ENCODE assay signal across 10 cellular contexts in genomic region chr14:22532345-22533056, GRCh38. TPM values are rescaled to one million over a fixed set of nuclear protein-coding genes. Genes with fewer than 3 reads are reported as not detected.
A peak's percentile ranks its signal among the peaks of the same experiment; 100 is the strongest.
DNase-seq lines count a peak whose midpoint lies in the region; ATAC-seq and TF ChIP-seq lines count a peak whose summit lies in the region.
"Had no signal": no experiment of that assay in that cellular context is flagged by ENCODE, and none has a peak within 500 bp of the region (broad histone marks: within the 10 kb centered on the region; RNA-seq: fewer than 3 reads in every experiment).

No MANE protein-coding gene starts in this region.

- H3K27ac ChIP-seq in cardiac muscle cell (no peak overlapping the region), right atrium auricular region (peak overlapping the region in 1 of 2 donors; percentile 2), SJCRH30 (peak overlapping the region; percentile 48), fibroblast of lung (ENCODE audit: insufficient read depth, low read length) (no peak overlapping the region), vagina (peak overlapping the region; percentile 13), gastrocnemius medialis (no peak overlapping the region)

- H3K4me2 ChIP-seq in fibroblast of lung (ENCODE audit: extremely low read depth, insufficient read depth, low read length), result peak overlapping the region; percentile 19

- H3K79me2 ChIP-seq in fibroblast of lung (ENCODE audit: control insufficient read depth, insufficient read depth, low read length), result no peaks in the 10 kb centered on the region

- ATAC-seq in GM18907 (IDR thresholded peaks at IDR 0.05; ENCODE audit: unreplicated experiment) (no peak), gastrocnemius medialis (no peak)

- H3K4me1 ChIP-seq in cardiac muscle cell (ENCODE audit: low read depth), result peaks cover 9% of the 10 kb centered on the region
- peaks cover 0 to 26% of the 10 kb centered on the region in 2 donors for H3K4me1 ChIP-seq in right atrium auricular region
- peaks cover 37% of the 10 kb centered on the region for H3K4me1 ChIP-seq in SJCRH30
- peaks cover 9% of the 10 kb centered on the region for H3K4me1 ChIP-seq in fibroblast of lung (ENCODE audit: control insufficient read depth, extremely low read depth, insufficient read depth, low read length)
- peaks cover 10% of the 10 kb centered on the region for H3K4me1 ChIP-seq in vagina
- H3K4me1 ChIP-seq in gastrocnemius medialis, result peaks cover 0 to 4% of the 10 kb centered on the region in 2 donors

- intact Hi-C loops in vagina (cut with DNase I) (no loop called here), gastrocnemius medialis (cut with DNase I; ENCODE audit: low total_unique reads) (no loop called here), head of caudate nucleus (cut with DNase I) (no loop called here)

- TF ChIP-seq POLR2A in vagina (IDR thresholded peaks at IDR 0.05) (no peak), gastrocnemius medialis (IDR thresholded peaks at IDR 0.05) (no peak)

- H3K9ac ChIP-seq in fibroblast of lung (ENCODE audit: insufficient read depth, low read length), result no peak overlapping the region

- in situ Hi-C loops in gastrocnemius medialis (cut with MboI; ENCODE audit: low sequenced_read_pairs in 4 of 4), result no loop called here

- DNase-seq in cardiac muscle cell (ENCODE audit: low read depth in 1 of 2, low spot score in 1 of 2), result peak; percentile 20 to 71
- no peak for DNase-seq in right atrium auricular region (ENCODE audit: low spot score)
- DNase-seq in SJCRH30, result peak; percentile 32 to 62
- DNase-seq in fibroblast of lung (ENCODE audit: low read depth in 2 of 2), result peak; percentile 28 to 84
- no peak for DNase-seq in vagina (ENCODE audit: extremely low spot score in 2 of 2)
- no peak for DNase-seq in gastrocnemius medialis
- DNase-seq in head of caudate nucleus, result no peak
- DNase-seq: COR-L47, NCI-H446 had no signal

- H3K27me3 ChIP-seq in cardiac muscle cell, result no peaks in the 10 kb centered on the region
- H3K27me3 ChIP-seq in right atrium auricular region, result no peaks in the 10 kb centered on the region
- H3K27me3 ChIP-seq in SJCRH30, result no peaks in the 10 kb centered on the region
- no peaks in the 10 kb centered on the region for H3K27me3 ChIP-seq in fibroblast of lung (ENCODE audit: control insufficient read depth, insufficient read depth, low read length)
- no peaks in the 10 kb centered on the region for H3K27me3 ChIP-seq in vagina
- H3K27me3 ChIP-seq in gastrocnemius medialis, result no peaks in the 10 kb centered on the region

- H3K9me3 ChIP-seq in cardiac muscle cell (ENCODE audit: low read depth) (no peaks in the 10 kb centered on the region), right atrium auricular region (no peaks in the 10 kb centered on the region), SJCRH30 (replicated peaks) (no peaks in the 10 kb centered on the region), fibroblast of lung (ENCODE audit: control insufficient read depth, insufficient read depth, low read depth, low read length) (no peaks in the 10 kb centered on the region), vagina (no peaks in the 10 kb centered on the region), gastrocnemius medialis (no peaks in the 10 kb centered on the region)

- H2AFZ ChIP-seq in fibroblast of lung (ENCODE audit: low read length), result peak overlapping the region; percentile 17

- TF ChIP-seq CTCF in cardiac muscle cell (IDR thresholded peaks at IDR 0.05; ENCODE audit: low read depth, low read length) (no peak), right atrium auricular region (IDR thresholded peaks at IDR 0.05) (no peak), fibroblast of lung (conservative IDR thresholded peaks at IDR 0.05 in 1 of 2, IDR thresholded peaks at IDR 0.05 in 1 of 2; ENCODE audit: low read depth in 1 of 2, low read length in 2 of 2) (no peak), vagina (IDR thresholded peaks at IDR 0.05) (no peak), gastrocnemius medialis (IDR thresholded peaks at IDR 0.05 in 4 of 5, conservative IDR thresholded peaks at IDR 0.05 in 1 of 5) (no peak)

- H4K20me1 ChIP-seq in fibroblast of lung (ENCODE audit: control insufficient read depth, extremely low read depth, insufficient read depth, low read length), result no peaks in the 10 kb centered on the region

- H3K36me3 ChIP-seq in cardiac muscle cell, result no peaks in the 10 kb centered on the region
- no peaks in the 10 kb centered on the region for H3K36me3 ChIP-seq in right atrium auricular region
- H3K36me3 ChIP-seq in SJCRH30, result peaks cover 27% of the 10 kb centered on the region
- H3K36me3 ChIP-seq in fibroblast of lung (ENCODE audit: control insufficient read depth, insufficient read depth, low read length), result no peaks in the 10 kb centered on the region
- H3K36me3 ChIP-seq in vagina, result no peaks in the 10 kb centered on the region
- no peaks in the 10 kb centered on the region for H3K36me3 ChIP-seq in gastrocnemius medialis

- H3K4me3 ChIP-seq in cardiac muscle cell (no peak overlapping the region), right atrium auricular region (no peak overlapping the region), SJCRH30 (no peak overlapping the region), fibroblast of lung (replicated peaks in 1 of 4; ENCODE audit: control extremely low read depth in 1 of 4, insufficient read depth in 1 of 4, low read depth in 3 of 4, low read length in 4 of 4) (no peak overlapping the region), vagina (no peak overlapping the region), gastrocnemius medialis (no peak overlapping the region)

RNA-seq across cellular contexts. Expression of gene DAD1, which starts 56.5 kb away (rescaled TPM):
- total RNA-seq in cardiac muscle cell (103 and 188 TPM in 2 replicates), right atrium auricular region (100 to 1,000 TPM; 250 to 251 TPM), fibroblast of lung (235 and 249 TPM in 2 replicates), vagina (145 TPM), gastrocnemius medialis (100 to 1,000 TPM; 155 to 257 (median 209) TPM)
- polyA plus RNA-seq in cardiac muscle cell (329 and 444 TPM in 2 replicates), fibroblast of lung (623 and 651 TPM in 2 replicates)
- 225 and 241 TPM in 2 replicates for total RNA-seq in SJCRH30 (2014; rRNA removed; shearing (Covaris generic))
- polyA plus RNA-seq in fibroblast of lung (2012), result 466 and 481 TPM in 2 replicates
- polyA minus RNA-seq in fibroblast of lung (ENCODE audit: low replicate concordance), result 385 and 479 TPM in 2 replicates

Comparison
In these comparisons a context has a peak if more than half of its experiments do, and no peak if none do; other contexts are left out.
1. DNase-seq: peak in cardiac muscle cell (2 of 2), SJCRH30 (2 of 2) and fibroblast of lung (2 of 2); none in right atrium auricular region (single experiment), vagina (0 of 2), gastrocnemius medialis (0 of 2) and head of caudate nucleus (0 of 42).
2. H3K27ac ChIP-seq: peak in SJCRH30 (single experiment) and vagina (single experiment); none in cardiac muscle cell (single experiment), fibroblast of lung (single experiment) and gastrocnemius medialis (0 of 4).